8 cellular contexts compared by ENCODE assay signal in genomic region chr4:85725727-85726170, GRCh38.
A peak's percentile ranks its signal among the peaks of the same experiment; 100 is the strongest.
DNase-seq lines count a peak whose midpoint lies in the region; ATAC-seq, FAIRE-seq and TF ChIP-seq lines count a peak whose summit lies in the region.

No MANE protein-coding gene starts in this region.

- H3K27me3 ChIP-seq in right cardiac atrium (ENCODE audit: control insufficient read depth, insufficient read depth), result no peaks in the 10 kb centered on the region

- peak; percentile 77 for ATAC-seq in GM18861 (IDR thresholded peaks at IDR 0.05; ENCODE audit: unreplicated experiment)
- ATAC-seq in HG02938 (IDR thresholded peaks at IDR 0.05; ENCODE audit: unreplicated experiment), result peak; percentile 92
- peak; percentile 97 to 98 for ATAC-seq in right cardiac atrium
- ATAC-seq in natural killer cell treated with Interleukin-12 subunit alpha and Interleukin-12 subunit beta and Interleukin-15 and Interleukin-18, amount 100 ng/mL, for 72 hours, result no peak

- H3K4me1 ChIP-seq in right cardiac atrium (ENCODE audit: control insufficient read depth, insufficient read depth, low read length), result peaks cover 9% of the 10 kb centered on the region

- no peaks in the 10 kb centered on the region for H3K27me3 Mint-ChIP-seq in natural killer cell treated with Interleukin-12 subunit alpha and Interleukin-12 subunit beta and Interleukin-15 and Interleukin-18, amount 100 ng/mL, for 72 hours

- FAIRE-seq in H54 (lab: Jason Lieb, UNC), result no peak

- WGBS in right cardiac atrium, result 36% methylated on average over 2 of the region's 2 CpGs

- peak; percentile 18 for DNase-seq in OCI-M2 (lab: John Stamatoyannopoulos, UW; ENCODE audit: unreplicated experiment)
- peak; percentile 70 to 81 (median 77) for DNase-seq in right cardiac atrium
- no peak for DNase-seq in natural killer cell treated with Interleukin-12 subunit alpha and Interleukin-12 subunit beta and Interleukin-15 and Interleukin-18, amount 100 ng/mL, for 72 hours (ENCODE audit: low spot score)
- DNase-seq in H54 (ENCODE audit: insufficient read length, low spot score), result no peak
- no peak for DNase-seq in DMS114 treated with DMSO at 0.1 percent for 48 hours (lab: John Stamatoyannopoulos, UW; ENCODE audit: unreplicated experiment)
- DNase-seq in NCI-H2107 treated with DMSO at 0.1 percent for 48 hours (lab: John Stamatoyannopoulos, UW; ENCODE audit: unreplicated experiment), result no peak

- no peak for TF ChIP-seq POLR2A in H54 (IDR thresholded peaks at IDR 0.05; ENCODE audit: low read depth, low read length)

- no peaks in the 10 kb centered on the region for H3K9me3 ChIP-seq in right cardiac atrium (ENCODE audit: control insufficient read depth, low read length)

- no peak overlapping the region for H3K27ac Mint-ChIP-seq in natural killer cell treated with Interleukin-12 subunit alpha and Interleukin-12 subunit beta and Interleukin-15 and Interleukin-18, amount 100 ng/mL, for 72 hours

- peak overlapping the region; percentile 99 for H3K27ac ChIP-seq in right cardiac atrium (ENCODE audit: low read length)

- H3K4me3 Mint-ChIP-seq in natural killer cell treated with Interleukin-12 subunit alpha and Interleukin-12 subunit beta and Interleukin-15 and Interleukin-18, amount 100 ng/mL, for 72 hours, result no peak overlapping the region

- intact Hi-C loops in right cardiac atrium (cut with DNase I), result no loop called here

- H3K4me1 Mint-ChIP-seq in natural killer cell treated with Interleukin-12 subunit alpha and Interleukin-12 subunit beta and Interleukin-15 and Interleukin-18, amount 100 ng/mL, for 72 hours (ENCODE audit: low read depth in 2 of 2), result no peaks in the 10 kb centered on the region

- no peaks in the 10 kb centered on the region for H3K36me3 Mint-ChIP-seq in natural killer cell treated with Interleukin-12 subunit alpha and Interleukin-12 subunit beta and Interleukin-15 and Interleukin-18, amount 100 ng/mL, for 72 hours

- H3K9me3 Mint-ChIP-seq in natural killer cell treated with Interleukin-12 subunit alpha and Interleukin-12 subunit beta and Interleukin-15 and Interleukin-18, amount 100 ng/mL, for 72 hours, result peaks cover 6% of the 10 kb centered on the region

- H3K4me3 ChIP-seq in right cardiac atrium (ENCODE audit: low read length), result no peak overlapping the region

Comparison
In these comparisons a context has a peak if more than half of its experiments do, and no peak if none do; other contexts are left out.
1. ATAC-seq: peak in GM18861 (single experiment), HG02938 (single experiment) and right cardiac atrium (2 of 2); none in natural killer cell treated with Interleukin-12 subunit alpha and Interleukin-12 subunit beta and Interleukin-15 and Interleukin-18, amount 100 ng/mL, for 72 hours (0 of 2).
2. DNase-seq: peak in OCI-M2 (single experiment) and right cardiac atrium (3 of 3); none in natural killer cell treated with Interleukin-12 subunit alpha and Interleukin-12 subunit beta and Interleukin-15 and Interleukin-18, amount 100 ng/mL, for 72 hours (single experiment), H54 (single experiment), DMS114 treated with DMSO at 0.1 percent for 48 hours (single experiment) and NCI-H2107 treated with DMSO at 0.1 percent for 48 hours (single experiment).